In genomic region chr6:163457637-163458561, GRCh38 we compare ENCODE assay signal across 8 cellular contexts. TPM values are rescaled to one million over a fixed set of nuclear protein-coding genes. Genes with fewer than 3 reads are reported as not detected.
DNase-seq lines count a peak whose midpoint lies in the region; ATAC-seq lines count a peak whose summit lies in the region.

No MANE protein-coding gene starts in this region.

- ATAC-seq in GM18909 (IDR thresholded peaks at IDR 0.05; ENCODE audit: poor library complexity, unreplicated experiment) (peak; percentile 36), HG03520 (IDR thresholded peaks at IDR 0.05; ENCODE audit: unreplicated experiment) (no peak)

- DNase-seq in RPMI7951 (ENCODE audit: low read depth) (peak; percentile 84), fibroblast of gingiva (ENCODE audit: low read depth) (peak; percentile 85), renal cortical epithelial cell (ENCODE audit: low read depth) (peak; percentile 94), NCI-H526 treated with DMSO at 0.1 percent for 48 hours (lab: John Stamatoyannopoulos, UW) (no peak), medulla oblongata (ENCODE audit: extremely low spot score) (no peak)
- no peak for DNase-seq in stimulated activated CD8-positive, alpha-beta memory T cell treated with anti-CD3 and anti-CD28 coated beads, Interleukin-4, amount 100 ng/mL, for 48 hours

RNA-seq across cellular contexts. Expression of gene QKI, which starts 43.4 kb away (rescaled TPM):
- 147 and 192 TPM in 2 replicates for total RNA-seq in RPMI7951 (2014; rRNA removed; shearing (Covaris generic))
- 92.6 and 218 TPM in 2 replicates for total RNA-seq in renal cortical epithelial cell

Comparison
In these comparisons a context has a peak if more than half of its experiments do, and no peak if none do; other contexts are left out.
1. DNase-seq: peak in RPMI7951 (single experiment), fibroblast of gingiva (single experiment) and renal cortical epithelial cell (single experiment); none in NCI-H526 treated with DMSO at 0.1 percent for 48 hours (single experiment), stimulated activated CD8-positive, alpha-beta memory T cell treated with anti-CD3 and anti-CD28 coated beads, Interleukin-4, amount 100 ng/mL, for 48 hours (single experiment) and medulla oblongata (single experiment).